Comparison of ENCODE assay signal across 8 cellular contexts in genomic region chr2:127086800-127087737, GRCh38. TPM values are rescaled to one million over a fixed set of nuclear protein-coding genes. Genes with fewer than 3 reads are reported as not detected.
A peak's percentile ranks its signal among the peaks of the same experiment; 100 is the strongest.
DNase-seq lines count a peak whose midpoint lies in the region; ATAC-seq, FAIRE-seq and TF ChIP-seq lines count a peak whose summit lies in the region.

No MANE protein-coding gene starts in this region.

- ATAC-seq in GM21381 (IDR thresholded peaks at IDR 0.05; ENCODE audit: unreplicated experiment), result peak; percentile 72
- peak; percentile 77 for ATAC-seq in HG03571 (IDR thresholded peaks at IDR 0.05; ENCODE audit: unreplicated experiment)

- H3K4me2 ChIP-seq in astrocyte (ENCODE audit: low read length), result peak overlapping the region; percentile 80

- peak; percentile 29 for FAIRE-seq in astrocyte (lab: Jason Lieb, UNC)
- FAIRE-seq in kidney (lab: Jason Lieb, UNC), result no peak

- no peaks in the 10 kb centered on the region for H3K27me3 ChIP-seq in astrocyte (ENCODE audit: insufficient read depth, low read length)

- H3K9me3 Mint-ChIP-seq in CD14-positive monocyte (peaks cover 0 to 2% (median 2%) of the 10 kb centered on the region in 7 donors), astrocyte (ENCODE audit: unreplicated experiment) (no peaks in the 10 kb centered on the region)

- H3K9ac ChIP-seq in astrocyte (ENCODE audit: low read length), result peak overlapping the region; percentile 61
- H3K9ac ChIP-seq in kidney (ENCODE audit: low read length in 2 of 2), result peak overlapping the region in 1 of 2 donors; percentile 51

- intact Hi-C loops in CD14-positive monocyte (cut with micrococcal nuclease), result loop anchor here in 1 of 2 donors (2.0 kb wide), 1 partner anchor 20 kb away; the partner anchor contains the start of gene BIN1
- intact Hi-C loops in kidney (cut with DNase I), result no loop called here

- peaks cover 45% of the 10 kb centered on the region for H3K79me2 ChIP-seq in astrocyte (ENCODE audit: insufficient read depth, low read length)

- H3K27ac ChIP-seq in astrocyte (ENCODE audit: low read depth, low read length), result peak overlapping the region; percentile 70
- H3K27ac ChIP-seq in kidney (ENCODE audit: low read depth in 2 of 2, low read length in 2 of 2), result peak overlapping the region; percentile 43 to 52
- H3K27ac ChIP-seq in substantia nigra (ENCODE audit: low read depth, low read length, poor library complexity, severe bottlenecking), result peak overlapping the region; percentile 83

- peak overlapping the region; percentile 72 for H2AFZ ChIP-seq in astrocyte (ENCODE audit: low read depth, low read length)

- H3K4me1 ChIP-seq in astrocyte (ENCODE audit: insufficient read depth, low read length) (peaks cover 44% of the 10 kb centered on the region), kidney (ENCODE audit: control insufficient read depth in 1 of 2, insufficient read depth in 1 of 2, low read depth in 1 of 2, low read length in 2 of 2) (peaks cover 21 to 37% of the 10 kb centered on the region in 2 donors)

- H3K4me1 Mint-ChIP-seq in CD14-positive monocyte, result peaks cover 61% of the 10 kb centered on the region
- H3K4me1 Mint-ChIP-seq in astrocyte (ENCODE audit: low read depth, unreplicated experiment), result peaks cover 40% of the 10 kb centered on the region

- H3K4me3 Mint-ChIP-seq in CD14-positive monocyte (peak overlapping the region; percentile 68 to 74), astrocyte (ENCODE audit: unreplicated experiment) (peak overlapping the region; percentile 62)

- TF ChIP-seq CTCF in CD14-positive monocyte (IDR thresholded peaks at IDR 0.05) (no peak), astrocyte (IDR thresholded peaks at IDR 0.05; ENCODE audit: insufficient read depth, low read depth, low read length) (no peak), kidney (IDR thresholded peaks at IDR 0.05; ENCODE audit: borderline replicate concordance, extremely low read depth, insufficient read depth) (no peak)

- H3K4me3 ChIP-seq in astrocyte (ENCODE audit: insufficient read depth, low read depth, low read length) (peak overlapping the region; percentile 11), kidney (ENCODE audit: low read length in 2 of 2) (peak overlapping the region in 1 of 2 donors; percentile 25)

- peaks cover 45% of the 10 kb centered on the region for H4K20me1 ChIP-seq in astrocyte (ENCODE audit: insufficient read depth, low read length)

- peak overlapping the region; percentile 82 to 91 (median 86) for H3K27ac Mint-ChIP-seq in CD14-positive monocyte
- peak overlapping the region; percentile 75 for H3K27ac Mint-ChIP-seq in astrocyte (ENCODE audit: unreplicated experiment)

- H3K36me3 ChIP-seq in astrocyte (ENCODE audit: insufficient read depth, low read length) (no peaks in the 10 kb centered on the region), kidney (ENCODE audit: control insufficient read depth in 1 of 2, insufficient read depth in 2 of 2, low read length in 2 of 2) (no peaks in the 10 kb centered on the region)

- H3K9me3 ChIP-seq in astrocyte (ENCODE audit: insufficient read depth, low read depth, low read length) (no peaks in the 10 kb centered on the region), kidney (ENCODE audit: control insufficient read depth in 1 of 2, low read length in 2 of 2) (no peaks in the 10 kb centered on the region)

- H3K27me3 Mint-ChIP-seq in CD14-positive monocyte (ENCODE audit: low read depth in 3 of 3), result peaks cover 7 to 18% (median 9%) of the 10 kb centered on the region in 3 donors
- no peaks in the 10 kb centered on the region for H3K27me3 Mint-ChIP-seq in astrocyte (ENCODE audit: low read depth, unreplicated experiment)

- H3K36me3 Mint-ChIP-seq in CD14-positive monocyte (peaks cover 2 to 6% of the 10 kb centered on the region in 2 donors), astrocyte (ENCODE audit: low read depth, unreplicated experiment) (peaks cover 3% of the 10 kb centered on the region)

- DNase-seq in CD14-positive monocyte (ENCODE audit: low spot score), result no peak
- DNase-seq in astrocyte (ENCODE audit: low read depth), result peak; percentile 81
- peak; percentile 90 for DNase-seq in kidney
- DNase-seq in substantia nigra (lab: John Stamatoyannopoulos, UW), result peak in 12 of 49 donors; percentile 19 to 67 (median 44)
- DNase-seq in activated effector memory CD4-positive, alpha-beta T cell treated with Interleukin-2 at 50 U/mL for 16 hours, result no peak
- no peak for DNase-seq in mesenteric fat pad (ENCODE audit: low spot score)

RNA-seq across cellular contexts. Expression of gene BIN1, which starts 19.9 kb away (rescaled TPM):
- polyA plus RNA-seq in CD14-positive monocyte (1 to 10 TPM; 4.1 to 7.5 TPM), kidney (ENCODE audit: insufficient read depth, low read depth, low replicate concordance) (167 TPM)
- total RNA-seq in astrocyte (50.2 and 51.0 TPM in 2 replicates), kidney (121 TPM), mesenteric fat pad (87.0 TPM)

Comparison
In these comparisons a context has a peak if more than half of its experiments do, and no peak if none do; other contexts are left out.
1. DNase-seq: peak in astrocyte (single experiment) and kidney (single experiment); none in CD14-positive monocyte (single experiment), activated effector memory CD4-positive, alpha-beta T cell treated with Interleukin-2 at 50 U/mL for 16 hours (single experiment) and mesenteric fat pad (single experiment).
2. Peak in every context shown above with its lines, with median percentiles within 50 percentile points of each other: H3K27ac ChIP-seq.